Comparison of ENCODE assay signal across 13 cellular contexts in the genomic region with DNA sequence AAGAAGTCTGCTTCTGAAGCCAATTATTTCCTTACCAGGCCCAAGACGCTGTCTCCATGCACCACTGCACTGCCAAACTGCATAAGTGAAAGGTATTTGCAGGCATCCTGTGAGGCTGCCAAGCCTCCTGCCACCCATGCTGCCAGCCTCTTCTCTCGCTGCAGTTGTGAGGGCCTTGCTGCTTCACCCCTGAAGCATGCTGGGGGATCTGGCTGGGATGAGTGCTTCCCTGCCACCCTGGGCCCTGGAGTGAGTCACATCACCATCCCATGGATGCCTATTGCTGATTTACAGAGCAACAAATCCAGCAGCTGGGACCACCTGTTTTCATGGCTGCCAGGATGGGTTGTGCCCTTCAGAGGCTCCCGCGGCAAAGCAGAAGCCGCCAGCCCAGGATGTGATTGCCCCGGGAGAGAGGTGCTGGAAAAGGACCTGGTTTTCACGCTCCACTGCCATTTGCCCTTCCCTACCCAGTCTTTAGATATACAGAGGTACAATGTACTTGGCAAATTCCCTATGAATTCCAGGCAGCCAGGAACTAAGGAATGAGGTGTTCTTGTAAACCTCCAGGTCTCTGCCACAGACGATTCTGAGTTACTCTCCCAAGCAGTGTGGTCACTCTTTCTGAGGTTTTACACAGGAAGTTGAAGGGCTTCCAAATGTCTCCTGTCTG. TPM values are rescaled to one million over a fixed set of nuclear protein-coding genes. Genes with fewer than 3 reads are reported as not detected.
DNase-seq lines count a peak whose midpoint lies in the region; ATAC-seq and TF ChIP-seq lines count a peak whose summit lies in the region.
"Had no signal": no experiment of that assay in that cellular context is flagged by ENCODE, and none has a peak within 500 bp of the region (broad histone marks: within the 10 kb centered on the region; RNA-seq: fewer than 3 reads in every experiment).

No MANE protein-coding gene starts in this region.

- no peak overlapping the region for H3K4me3 ChIP-seq in PC-3 (ENCODE audit: low read length)
- H3K4me3 ChIP-seq: colonic mucosa, SK-N-MC had no signal

- no peak overlapping the region for H3K27ac ChIP-seq in PC-3 (ENCODE audit: low read length)
- H3K27ac ChIP-seq: colonic mucosa, SK-N-MC had no signal

- no peaks in the 10 kb centered on the region for H3K9me3 ChIP-seq in PC-3 (ENCODE audit: low read length)
- H3K9me3 ChIP-seq: colonic mucosa had no signal

- H3K9ac ChIP-seq in PC-3 (ENCODE audit: low read length): no peak overlapping the region

- peak overlapping the region; percentile 16; the same call in 1 of the 2 replicates for H3K4me2 ChIP-seq in PC-3 (ENCODE audit: low read length)

- intact Hi-C loops in PC-3 (cut with micrococcal nuclease): loop anchor here (1.0 kb wide), 1 partner anchor 285 kb away; no protein-coding TSS in a partner anchor

- no peaks in the 10 kb centered on the region for H3K27me3 ChIP-seq in PC-3 (ENCODE audit: low read length)
- H3K27me3 ChIP-seq: colonic mucosa had no signal

- no peaks in the 10 kb centered on the region for H3K79me2 ChIP-seq in PC-3 (ENCODE audit: low read length)

- H3K9me2 ChIP-seq in PC-3 (replicated peaks; ENCODE audit: low read length): no peaks in the 10 kb centered on the region

- peak; percentile 92 for ATAC-seq in PC-3
- peak; percentile 53 for ATAC-seq in esophagus mucosa
- no peak for ATAC-seq in GM21723 (IDR thresholded peaks at IDR 0.05; ENCODE audit: unreplicated experiment)
- no peak for ATAC-seq in HG03442 (IDR thresholded peaks at IDR 0.05; ENCODE audit: unreplicated experiment)
- ATAC-seq in HG02623 (IDR thresholded peaks at IDR 0.05; ENCODE audit: unreplicated experiment): no peak
- ATAC-seq: WTC11 had no signal

- POLR2A ChIA-PET in PC-3 (lab: Charles Lee; ENCODE audit: unreplicated experiment): no interaction called here

- no peak for TF ChIP-seq CTCF in PC-3 (conservative IDR thresholded peaks at IDR 0.05; ENCODE audit: low read depth, low read length)

- peak overlapping the region; percentile 38; the same call in 1 of the 2 replicates for H2AFZ ChIP-seq in PC-3 (ENCODE audit: low read length)

- peak; percentile 71 for DNase-seq in Caki2 (ENCODE audit: low read depth)
- peak; percentile 49 for DNase-seq in PC-3
- peak; percentile 18 for DNase-seq in pons (ENCODE audit: low spot score)
- no peak for DNase-seq in central memory CD4-positive, alpha-beta T cell
- DNase-seq: activated naive CD4-positive, alpha-beta T cell treated with anti-CD3 and anti-CD28 coated beads, Interleukin-2, amount 10 ng/mL, durations not matched to agents 7 days and 5 days; colonic mucosa; NCI-H2171 treated with DMSO at 0.1 percent for 48 hours had no signal

- no peaks in the 10 kb centered on the region for H4K20me1 ChIP-seq in PC-3 (ENCODE audit: low read length)

- H3K4me1 ChIP-seq in PC-3 (ENCODE audit: insufficient read depth, low read length): peaks cover 5% of the 10 kb centered on the region; the same call in 1 of the 2 replicates
- H3K4me1 ChIP-seq: colonic mucosa had no signal

- CTCF ChIA-PET in PC-3 (lab: Charles Lee): no interaction called here

- in situ Hi-C loops in Caki2 (cut with HindIII; ENCODE audit: low pct_unique_long_range_greater_than_20kb, low sequenced_read_pairs): no loop called here

- H3F3A ChIP-seq in PC-3 (ENCODE audit: low read length, unreplicated experiment): no peaks in the 10 kb centered on the region

- BruUV-seq in PC-3 (replicated peaks; lab: Mats Ljungman, UMichigan): no TSS peak

- H3K36me3 ChIP-seq in PC-3 (ENCODE audit: low read depth, low read length): no peaks in the 10 kb centered on the region
- H3K36me3 ChIP-seq: colonic mucosa had no signal

RNA-seq across cellular contexts. Expression of gene PTCHD1, which starts 41.5 kb away (rescaled TPM):
- not detected in 2 replicates for total RNA-seq in Caki2 (2014; rRNA removed; shearing (Covaris generic); ENCODE audit: low replicate concordance)
- not detected in 2 replicates for total RNA-seq in PC-3 (2014; rRNA removed)
- total RNA-seq in esophagus mucosa: under 0.01 TPM

Comparison
In these comparisons a context has a peak if more than half of its experiments do, and no peak if none do; other contexts are left out.
1. ATAC-seq: peak in PC-3 (single experiment) and esophagus mucosa (single experiment); none in GM21723 (single experiment), HG03442 (single experiment) and HG02623 (single experiment).